8 cellular contexts compared by ENCODE assay signal in genomic region chr16:87765473-87765775, GRCh38. TPM values are rescaled to one million over a fixed set of nuclear protein-coding genes. Genes with fewer than 3 reads are reported as not detected.
A peak's percentile ranks its signal among the peaks of the same experiment; 100 is the strongest.
DNase-seq lines count a peak whose midpoint lies in the region; ATAC-seq and TF ChIP-seq lines count a peak whose summit lies in the region.

No MANE protein-coding gene starts in this region.

- peak overlapping the region; percentile 100 for H3K4me3 Mint-ChIP-seq in activated T-cell treated with anti-CD3 and anti-CD28 coated beads, Interleukin-2, amount 50 U/mL, for 4 hours

- H3K27me3 Mint-ChIP-seq in activated T-cell treated with anti-CD3 and anti-CD28 coated beads, Interleukin-2, amount 50 U/mL, for 4 hours (ENCODE audit: low read depth) = no peaks in the 10 kb centered on the region

- DNase-seq in CD1c-positive myeloid dendritic cell (ENCODE audit: extremely low spot score) (peak; percentile 19), Kasumi-1 (lab: John Stamatoyannopoulos, UW) (peak; percentile 8 to 12), foreskin fibroblast (peak in 1 of 2 donors; percentile 40), NCI-H1930 (lab: John Stamatoyannopoulos, UW) (no peak), superior temporal gyrus (ENCODE audit: extremely low spot score) (no peak)
- peak; percentile 56 for DNase-seq in activated T-cell treated with anti-CD3 and anti-CD28 coated beads, Interleukin-2, amount 50 U/mL, for 4 hours

- H3K36me3 Mint-ChIP-seq in activated T-cell treated with anti-CD3 and anti-CD28 coated beads, Interleukin-2, amount 50 U/mL, for 4 hours (ENCODE audit: insufficient read depth) = peaks cover 16% of the 10 kb centered on the region

- H3K27me3 ChIP-seq in rectal smooth muscle tissue (ENCODE audit: control insufficient read depth, insufficient read depth, low read length) = no peaks in the 10 kb centered on the region

- H3K4me1 ChIP-seq in rectal smooth muscle tissue (ENCODE audit: control insufficient read depth, insufficient read depth, low read length) = peaks cover 5% of the 10 kb centered on the region

- ATAC-seq in GM21526 (IDR thresholded peaks at IDR 0.05; ENCODE audit: low FRiP score, unreplicated experiment) = peak; percentile 24
- ATAC-seq in activated T-cell treated with anti-CD3 and anti-CD28 coated beads, Interleukin-2, amount 50 U/mL, for 4 hours = peak; percentile 68 to 70

- TF ChIP-seq CTCF in foreskin fibroblast (IDR thresholded peaks at IDR 0.05; ENCODE audit: low read depth, low read length) = no peak

- peaks cover 6% of the 10 kb centered on the region for H3K36me3 ChIP-seq in rectal smooth muscle tissue (ENCODE audit: control insufficient read depth, insufficient read depth, low read length)

- H3K9ac ChIP-seq in rectal smooth muscle tissue (ENCODE audit: low read length) = peak overlapping the region; percentile 8

- H3K4me1 Mint-ChIP-seq in activated T-cell treated with anti-CD3 and anti-CD28 coated beads, Interleukin-2, amount 50 U/mL, for 4 hours (ENCODE audit: low read depth) = peaks cover 40% of the 10 kb centered on the region

- H3K9me3 Mint-ChIP-seq in activated T-cell treated with anti-CD3 and anti-CD28 coated beads, Interleukin-2, amount 50 U/mL, for 4 hours = no peaks in the 10 kb centered on the region

- H3K4me3 ChIP-seq in foreskin fibroblast (ENCODE audit: low read depth in 1 of 2, low read length in 2 of 2) (peak overlapping the region; percentile 87 to 88), rectal smooth muscle tissue (ENCODE audit: low read length) (peak overlapping the region; percentile 92)

- H3K27ac ChIP-seq in rectal smooth muscle tissue (ENCODE audit: low read depth, low read length) = peak overlapping the region; percentile 75

RNA-seq across cellular contexts. Expression of gene KLHDC4, which starts 0.4 kb away (rescaled TPM):
- 10 to 100 TPM; 71.6 to 78.1 (median 76.0) TPM for total RNA-seq in activated T-cell treated with anti-CD3 and anti-CD28 coated beads, Interleukin-2, amount 50 U/mL, for 4 hours

Comparison
In these comparisons a context has a peak if more than half of its experiments do, and no peak if none do; other contexts are left out.
1. DNase-seq: peak in CD1c-positive myeloid dendritic cell (single experiment), Kasumi-1 (2 of 2) and activated T-cell treated with anti-CD3 and anti-CD28 coated beads, Interleukin-2, amount 50 U/mL, for 4 hours (single experiment); none in NCI-H1930 (0 of 2) and superior temporal gyrus (single experiment).